30 cellular contexts compared by ENCODE assay signal in the genomic region with DNA sequence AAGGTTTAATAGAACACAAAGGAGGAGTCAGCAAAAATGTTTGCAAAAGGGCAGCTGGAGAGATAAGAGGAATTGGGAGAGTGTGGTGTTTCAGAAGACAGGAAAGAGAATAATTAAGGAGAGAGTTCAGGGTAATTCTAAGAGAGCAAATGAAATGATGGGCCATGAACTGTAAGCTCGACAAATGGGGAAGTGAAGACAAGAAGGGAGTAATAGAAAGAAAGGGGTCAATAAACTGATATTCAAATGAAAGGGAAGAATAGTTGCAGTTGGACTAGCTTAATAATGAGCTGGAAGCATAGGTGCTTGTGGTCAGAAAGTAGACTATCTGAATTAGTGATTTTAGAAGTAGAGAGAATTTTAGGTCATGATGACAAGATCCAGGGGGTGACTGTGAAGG.
"Had no signal": no experiment of that assay in that cellular context is flagged by ENCODE, and none has a peak within 500 bp of the region (broad histone marks: within the 10 kb centered on the region; RNA-seq: fewer than 3 reads in every experiment).

No MANE protein-coding gene starts in this region.

- H3K4me3 Mint-ChIP-seq: activated naive CD4-positive, alpha-beta T cell treated with anti-CD3 and anti-CD28 coated beads for 36 hours; activated naive CD8-positive, alpha-beta T cell treated with anti-CD3 and anti-CD28 coated beads for 36 hours; nephron; stimulated activated effector memory CD8-positive, alpha-beta T cell treated with anti-CD3 and anti-CD28 coated beads, Interleukin-12 subunit alpha, Interleukin-12 subunit beta, amount 100 ng/mL, for 72 hours had no signal

- DNase-seq: activated CD4-positive, alpha-beta T cell treated with anti-CD3 and anti-CD28 coated beads for 48 hours; activated CD4-positive, alpha-beta T cell treated with anti-CD3 and anti-CD28 coated beads, Interleukin-2, amount 50 U/mL, for 48 hours; activated CD8-positive, alpha-beta memory T cell treated with anti-CD3 and anti-CD28 coated beads for 24 hours; activated effector memory CD4-positive, alpha-beta T cell treated with Interleukin-2 at 50 U/mL for 16 hours; activated naive CD4-positive, alpha-beta T cell treated with anti-CD3 and anti-CD28 coated beads for 36 hours; activated naive CD8-positive, alpha-beta T cell treated with anti-CD3 and anti-CD28 coated beads for 36 hours; brain microvascular endothelial cell; dorsolateral prefrontal cortex; effector memory CD4-positive, alpha-beta T cell; gastrocnemius medialis; glutamatergic neuron; islet precursor cell; left cardiac atrium; left ventricle myocardium superior; mucosa of descending colon; retina; stimulated activated CD4-positive, alpha-beta T cell treated with anti-CD3 and anti-CD28 coated beads, Interleukin-4, amount 100 ng/mL, for 24 hours; stomach; thyroid gland; upper lobe of left lung; WERI-Rb-1 had no signal

- H3K27ac Mint-ChIP-seq: activated naive CD4-positive, alpha-beta T cell treated with anti-CD3 and anti-CD28 coated beads for 36 hours; activated naive CD8-positive, alpha-beta T cell treated with anti-CD3 and anti-CD28 coated beads for 36 hours; nephron; progenitor cell of endocrine pancreas; stimulated activated effector memory CD8-positive, alpha-beta T cell treated with anti-CD3 and anti-CD28 coated beads, Interleukin-12 subunit alpha, Interleukin-12 subunit beta, amount 100 ng/mL, for 72 hours had no signal

- H3K4me3 ChIP-seq: ascending aorta, coronary artery, dorsolateral prefrontal cortex, gastrocnemius medialis, mucosa of descending colon, skin epidermis, stomach, thyroid gland, upper lobe of left lung, vagina had no signal

- H3K36me3 ChIP-seq: ascending aorta, brain microvascular endothelial cell, gastrocnemius medialis, stomach, thyroid gland, upper lobe of left lung, vagina, WERI-Rb-1 had no signal

- H3K27me3 ChIP-seq: ascending aorta, brain microvascular endothelial cell, thyroid gland, upper lobe of left lung, vagina had no signal

- H3K4me1 ChIP-seq: ascending aorta, gastrocnemius medialis, stomach, thyroid gland, upper lobe of left lung, vagina had no signal

- ATAC-seq: activated CD4-positive, CD25-positive, alpha-beta regulatory T cell treated with anti-CD3 and anti-CD28 coated beads, Interleukin-2, amount 50 U/mL, for 24 hours; gastrocnemius medialis; left cardiac atrium; left ventricle myocardium superior; mucosa of descending colon; sciatic nerve; stimulated activated effector memory CD8-positive, alpha-beta T cell treated with anti-CD3 and anti-CD28 coated beads, Interleukin-12 subunit alpha, Interleukin-12 subunit beta, amount 100 ng/mL, for 72 hours had no signal

- H3K36me3 Mint-ChIP-seq: activated naive CD8-positive, alpha-beta T cell treated with anti-CD3 and anti-CD28 coated beads for 36 hours; stimulated activated effector memory CD8-positive, alpha-beta T cell treated with anti-CD3 and anti-CD28 coated beads, Interleukin-12 subunit alpha, Interleukin-12 subunit beta, amount 100 ng/mL, for 72 hours had no signal

- H3K9me3 Mint-ChIP-seq: activated naive CD4-positive, alpha-beta T cell treated with anti-CD3 and anti-CD28 coated beads for 36 hours; activated naive CD8-positive, alpha-beta T cell treated with anti-CD3 and anti-CD28 coated beads for 36 hours; nephron; stimulated activated effector memory CD8-positive, alpha-beta T cell treated with anti-CD3 and anti-CD28 coated beads, Interleukin-12 subunit alpha, Interleukin-12 subunit beta, amount 100 ng/mL, for 72 hours had no signal

- H3K9me3 ChIP-seq: ascending aorta, gastrocnemius medialis, mucosa of descending colon, stomach, thyroid gland, upper lobe of left lung, vagina had no signal

- H3K4me1 Mint-ChIP-seq: activated naive CD8-positive, alpha-beta T cell treated with anti-CD3 and anti-CD28 coated beads for 36 hours; nephron; stimulated activated effector memory CD8-positive, alpha-beta T cell treated with anti-CD3 and anti-CD28 coated beads, Interleukin-12 subunit alpha, Interleukin-12 subunit beta, amount 100 ng/mL, for 72 hours had no signal

- H3K27ac ChIP-seq: ascending aorta, coronary artery, dorsolateral prefrontal cortex, gastrocnemius medialis, skin epidermis, stomach, thyroid gland, upper lobe of left lung, vagina, WERI-Rb-1 had no signal
